Comparison of ENCODE assay signal across 1 cellular context in genomic region chr12:100234591-100235304, GRCh38.
TF ChIP-seq lines count a peak whose summit lies in the region.

No MANE protein-coding gene starts in this region.

TF ChIP-seq in HEK293, 187 proteins besides CTCF, POLR2A, EP300 and RAD21 (continued from another document):
- TF ChIP-seq KLF17 (tag by site-specific recombination; IDR thresholded peaks at IDR 0.05) (no peak), ZNF214 (tag by site-specific recombination; IDR thresholded peaks at IDR 0.05; ENCODE audit: borderline replicate concordance) (no peak), ZNF830 (tag by site-specific recombination; IDR thresholded peaks at IDR 0.05; ENCODE audit: low read depth) (no peak), SALL2 (tag by site-specific recombination; IDR thresholded peaks at IDR 0.05; ENCODE audit: borderline replicate concordance) (no peak), ZNF2 (tag by site-specific recombination; IDR thresholded peaks at IDR 0.05) (no peak), ZNF626 (tag by site-specific recombination; IDR thresholded peaks at IDR 0.05) (no peak), ZNF114 (tag by site-specific recombination; IDR thresholded peaks at IDR 0.05) (no peak), ZNF664 (tag by site-specific recombination; IDR thresholded peaks at IDR 0.05) (no peak), ZNF18 (tag by site-specific recombination; IDR thresholded peaks at IDR 0.05) (no peak), PRDM6 (tag by site-specific recombination; IDR thresholded peaks at IDR 0.05) (peak; percentile 50; the same call in 1 of the 2 replicates), ZNF654 (tag by site-specific recombination; IDR thresholded peaks at IDR 0.05; ENCODE audit: low read depth) (peak; percentile 89), ZSCAN16 (tag by site-specific recombination; IDR thresholded peaks at IDR 0.05) (no peak), ATF2 (tag by site-specific recombination; IDR thresholded peaks at IDR 0.05; ENCODE audit: low read depth) (no peak), ZNF623 (tag by site-specific recombination; IDR thresholded peaks at IDR 0.05) (no peak), KLF8 (tag by site-specific recombination; IDR thresholded peaks at IDR 0.05) (no peak)
